Comparison of ENCODE assay signal across 31 cellular contexts in the genomic region with DNA sequence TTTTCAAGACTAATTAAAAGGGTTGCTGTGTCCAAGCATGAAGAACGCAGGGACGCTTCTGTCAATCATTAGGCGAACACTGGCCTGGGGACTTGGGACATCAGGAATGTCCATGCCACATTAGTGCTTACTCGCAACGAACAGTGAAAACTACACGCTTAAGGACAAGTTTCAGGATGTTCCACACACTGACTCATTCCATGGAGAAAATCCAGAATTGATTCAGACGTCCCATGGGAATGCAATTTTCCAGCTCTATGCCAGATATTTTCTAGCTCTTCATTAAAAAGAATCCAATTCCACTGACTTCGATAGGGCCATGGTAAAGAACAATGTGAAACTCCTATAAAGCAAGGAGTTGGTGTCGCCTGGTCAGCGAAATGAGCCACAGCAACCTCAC.
A peak's percentile ranks its signal among the peaks of the same experiment; 100 is the strongest.
DNase-seq lines count a peak whose midpoint lies in the region; ATAC-seq and TF ChIP-seq lines count a peak whose summit lies in the region.
"Had no signal": no experiment of that assay in that cellular context is flagged by ENCODE, and none has a peak within 500 bp of the region (broad histone marks: within the 10 kb centered on the region; RNA-seq: fewer than 3 reads in every experiment).

No MANE protein-coding gene starts in this region.

- H3K4me2 ChIP-seq in PC-3 (ENCODE audit: low read length): no peak overlapping the region

- H3K4me1 Mint-ChIP-seq in glutamatergic neuron (ENCODE audit: low read depth, unreplicated experiment): peaks cover 36% of the 10 kb centered on the region
- H3K4me1 Mint-ChIP-seq: activated CD4-positive, alpha-beta T cell treated with anti-CD3 and anti-CD28 coated beads, Interleukin-2, amount 10 ng/mL, durations not matched to agents 24 days and 14 days had no signal

- no peaks in the 10 kb centered on the region for H3K9me3 ChIP-seq in PC-3 (ENCODE audit: low read length)
- H3K9me3 ChIP-seq: ascending aorta, heart right ventricle, neutrophil, upper lobe of left lung had no signal

- CTCF ChIA-PET in PC-3 (lab: Charles Lee): no interaction called here

- peaks cover 5% of the 10 kb centered on the region; the same call in 1 of the 2 replicates for H3K36me3 ChIP-seq in PC-3 (ENCODE audit: low read depth, low read length)

- POLR2A ChIA-PET in PC-3 (lab: Charles Lee; ENCODE audit: unreplicated experiment): no interaction called here

- TF ChIP-seq CTCF in cardiac fibroblast (IDR thresholded peaks at IDR 0.05; ENCODE audit: low read depth, low read length): no peak
- TF ChIP-seq CTCF in foreskin fibroblast (IDR thresholded peaks at IDR 0.05; ENCODE audit: low read depth, low read length): no peak
- no peak for TF ChIP-seq CTCF in PC-3 (conservative IDR thresholded peaks at IDR 0.05; ENCODE audit: low read depth, low read length)
- no peak for TF ChIP-seq CTCF in glutamatergic neuron (IDR thresholded peaks at IDR 0.05; ENCODE audit: partially characterized antibody, unreplicated experiment)

- H3F3A ChIP-seq in PC-3 (ENCODE audit: low read length, unreplicated experiment): no peaks in the 10 kb centered on the region

- ATAC-seq in Right ventricle myocardium inferior: no peak
- ATAC-seq in PC-3: no peak
- no peak for ATAC-seq in HG03095 (IDR thresholded peaks at IDR 0.05; ENCODE audit: unreplicated experiment)
- ATAC-seq: activated CD8-positive, alpha-beta memory T cell treated with anti-CD3 and anti-CD28 coated beads, Interleukin-2, amount 10 ng/mL, durations not matched to agents 7 days and 5 days; esophagus mucosa; GM12878; HCT116; left cardiac atrium had no signal

- peaks cover 17% of the 10 kb centered on the region for H3K27me3 Mint-ChIP-seq in glutamatergic neuron (ENCODE audit: unreplicated experiment)
- H3K27me3 Mint-ChIP-seq: activated CD4-positive, alpha-beta T cell treated with anti-CD3 and anti-CD28 coated beads, Interleukin-2, amount 10 ng/mL, durations not matched to agents 24 days and 14 days; activated CD8-positive, alpha-beta memory T cell treated with anti-CD3 and anti-CD28 coated beads, Interleukin-2, amount 10 ng/mL, durations not matched to agents 7 days and 5 days; activated naive CD4-positive, alpha-beta T cell treated with anti-CD3 and anti-CD28 coated beads, Interleukin-2, amount 50 U/mL, for 24 hours; memory B cell had no signal

- no TSS peak for BruUV-seq in PC-3 (replicated peaks; lab: Mats Ljungman, UMichigan)

- no peak overlapping the region for H3K9ac ChIP-seq in PC-3 (ENCODE audit: low read length)

- H4K20me1 ChIP-seq in PC-3 (ENCODE audit: low read length): no peaks in the 10 kb centered on the region

- H3K4me3 Mint-ChIP-seq in glutamatergic neuron (ENCODE audit: unreplicated experiment): no peak overlapping the region
- H3K4me3 Mint-ChIP-seq: activated CD4-positive, alpha-beta T cell treated with anti-CD3 and anti-CD28 coated beads, Interleukin-2, amount 10 ng/mL, durations not matched to agents 24 days and 14 days; activated CD8-positive, alpha-beta memory T cell treated with anti-CD3 and anti-CD28 coated beads, Interleukin-2, amount 10 ng/mL, durations not matched to agents 7 days and 5 days; activated naive CD4-positive, alpha-beta T cell treated with anti-CD3 and anti-CD28 coated beads, Interleukin-2, amount 50 U/mL, for 24 hours; activated T-helper 1 cell treated with anti-CD3 and anti-CD28 coated beads, Interleukin-12 subunit alpha, Interleukin-12 subunit beta, Interleukin-2, Interleukin-4 antibody, amounts not matched to agents 30 ng/mL and 10 ng/mL and 1 ng/mL, durations not matched to agents 14 hours and 24 hours and 36 hours; memory B cell; T-helper 2 cell treated with Interferon-gamma antibody and Interleukin-4, amounts not matched to agents 5 μg/mL and 100 μg/mL, for 36 hours had no signal

- no peak overlapping the region for H3K27ac Mint-ChIP-seq in glutamatergic neuron (ENCODE audit: unreplicated experiment)
- H3K27ac Mint-ChIP-seq: activated CD8-positive, alpha-beta memory T cell treated with anti-CD3 and anti-CD28 coated beads, Interleukin-2, amount 10 ng/mL, durations not matched to agents 7 days and 5 days; activated naive CD4-positive, alpha-beta T cell treated with anti-CD3 and anti-CD28 coated beads, Interleukin-2, amount 50 U/mL, for 24 hours; activated T-helper 1 cell treated with anti-CD3 and anti-CD28 coated beads, Interleukin-12 subunit alpha, Interleukin-12 subunit beta, Interleukin-2, Interleukin-4 antibody, amounts not matched to agents 30 ng/mL and 10 ng/mL and 1 ng/mL, durations not matched to agents 14 hours and 24 hours and 36 hours; memory B cell; T-helper 2 cell treated with Interferon-gamma antibody and Interleukin-4, amounts not matched to agents 5 μg/mL and 100 μg/mL, for 36 hours had no signal

- H3K4me3 ChIP-seq in cardiac fibroblast (replicated peaks in 1 of 2; ENCODE audit: low read depth in 2 of 2, low read length in 2 of 2): no peak overlapping the region
- no peak overlapping the region for H3K4me3 ChIP-seq in foreskin fibroblast (ENCODE audit: low read depth in 1 of 2, low read length in 2 of 2)
- no peak overlapping the region for H3K4me3 ChIP-seq in PC-3 (ENCODE audit: low read length)
- H3K4me3 ChIP-seq: ascending aorta, GM12878, heart right ventricle, upper lobe of left lung had no signal

- peaks cover 15% of the 10 kb centered on the region for H3K9me3 Mint-ChIP-seq in glutamatergic neuron (ENCODE audit: unreplicated experiment)
- H3K9me3 Mint-ChIP-seq: activated CD4-positive, alpha-beta T cell treated with anti-CD3 and anti-CD28 coated beads, Interleukin-2, amount 10 ng/mL, durations not matched to agents 24 days and 14 days; activated naive CD4-positive, alpha-beta T cell treated with anti-CD3 and anti-CD28 coated beads, Interleukin-2, amount 50 U/mL, for 24 hours; activated T-helper 1 cell treated with anti-CD3 and anti-CD28 coated beads, Interleukin-12 subunit alpha, Interleukin-12 subunit beta, Interleukin-2, Interleukin-4 antibody, amounts not matched to agents 30 ng/mL and 10 ng/mL and 1 ng/mL, durations not matched to agents 14 hours and 24 hours and 36 hours; memory B cell; T-helper 2 cell treated with Interferon-gamma antibody and Interleukin-4, amounts not matched to agents 5 μg/mL and 100 μg/mL, for 36 hours had no signal

- no peaks in the 10 kb centered on the region for H3K36me3 Mint-ChIP-seq in glutamatergic neuron (ENCODE audit: unreplicated experiment)

- DNase-seq in cardiac septum (ENCODE audit: low spot score): peak; percentile 29
- DNase-seq in Right ventricle myocardium inferior (ENCODE audit: missing footprints): no peak
- DNase-seq in cardiac fibroblast (ENCODE audit: low read depth in 2 of 2): peak; percentile 80
- peak; percentile 65 to 86 for DNase-seq in foreskin fibroblast
- DNase-seq in PC-3: no peak
- no peak for DNase-seq in glutamatergic neuron
- no peak for DNase-seq in activated CD8-positive, alpha-beta memory T cell treated with anti-CD3 and anti-CD28 coated beads, Interleukin-2, amount 50 U/mL, for 4 hours
- DNase-seq: activated CD4-positive, alpha-beta T cell treated with anti-CD3 and anti-CD28 coated beads, Interleukin-2, amount 10 ng/mL, durations not matched to agents 24 days and 14 days; activated CD8-positive, alpha-beta memory T cell treated with anti-CD3 and anti-CD28 coated beads, Interleukin-2, amount 10 ng/mL, durations not matched to agents 7 days and 5 days; DMS53; effector memory CD4-positive, alpha-beta T cell; heart right ventricle; left cardiac atrium; NCI-H1105 treated with DMSO at 0.1 percent for 48 hours; NCI-H2081; NCI-H226; NCI-H774; small intestine; stimulated activated CD4-positive, alpha-beta T cell treated with anti-CD3 and anti-CD28 coated beads, Interleukin-1b, Interleukin-23, amount 100 ng/mL, for 48 hours; upper lobe of left lung; WERI-Rb-1 had no signal

- no peaks in the 10 kb centered on the region for H3K79me2 ChIP-seq in PC-3 (ENCODE audit: low read length)

- no peaks in the 10 kb centered on the region for H3K4me1 ChIP-seq in PC-3 (ENCODE audit: insufficient read depth, low read length)
- H3K4me1 ChIP-seq: upper lobe of left lung had no signal

- no peaks in the 10 kb centered on the region for H3K9me2 ChIP-seq in PC-3 (replicated peaks; ENCODE audit: low read length)

- no peak overlapping the region for H3K27ac ChIP-seq in PC-3 (ENCODE audit: low read length)
- H3K27ac ChIP-seq: ascending aorta, heart right ventricle, neutrophil, upper lobe of left lung, WERI-Rb-1 had no signal

- H3K27me3 ChIP-seq in PC-3 (ENCODE audit: low read length): no peaks in the 10 kb centered on the region
- H3K27me3 ChIP-seq: ascending aorta, heart right ventricle, upper lobe of left lung had no signal

- no peak overlapping the region for H2AFZ ChIP-seq in PC-3 (ENCODE audit: low read length)

- intact Hi-C loops in cardiac septum (cut with DNase I): no loop called here
- intact Hi-C loops in Right ventricle myocardium inferior (cut with DNase I): no loop called here
- intact Hi-C loops in PC-3 (cut with micrococcal nuclease): no loop called here

Comparison
In these comparisons a context has a peak if more than half of its experiments do, and no peak if none do; other contexts are left out.
1. DNase-seq: peak in cardiac septum (single experiment), cardiac fibroblast (2 of 2) and foreskin fibroblast (2 of 2); none in Right ventricle myocardium inferior (single experiment), PC-3 (single experiment), glutamatergic neuron (single experiment) and activated CD8-positive, alpha-beta memory T cell treated with anti-CD3 and anti-CD28 coated beads, Interleukin-2, amount 50 U/mL, for 4 hours (single experiment).